8 cellular contexts compared by ENCODE assay signal in the genomic region with DNA sequence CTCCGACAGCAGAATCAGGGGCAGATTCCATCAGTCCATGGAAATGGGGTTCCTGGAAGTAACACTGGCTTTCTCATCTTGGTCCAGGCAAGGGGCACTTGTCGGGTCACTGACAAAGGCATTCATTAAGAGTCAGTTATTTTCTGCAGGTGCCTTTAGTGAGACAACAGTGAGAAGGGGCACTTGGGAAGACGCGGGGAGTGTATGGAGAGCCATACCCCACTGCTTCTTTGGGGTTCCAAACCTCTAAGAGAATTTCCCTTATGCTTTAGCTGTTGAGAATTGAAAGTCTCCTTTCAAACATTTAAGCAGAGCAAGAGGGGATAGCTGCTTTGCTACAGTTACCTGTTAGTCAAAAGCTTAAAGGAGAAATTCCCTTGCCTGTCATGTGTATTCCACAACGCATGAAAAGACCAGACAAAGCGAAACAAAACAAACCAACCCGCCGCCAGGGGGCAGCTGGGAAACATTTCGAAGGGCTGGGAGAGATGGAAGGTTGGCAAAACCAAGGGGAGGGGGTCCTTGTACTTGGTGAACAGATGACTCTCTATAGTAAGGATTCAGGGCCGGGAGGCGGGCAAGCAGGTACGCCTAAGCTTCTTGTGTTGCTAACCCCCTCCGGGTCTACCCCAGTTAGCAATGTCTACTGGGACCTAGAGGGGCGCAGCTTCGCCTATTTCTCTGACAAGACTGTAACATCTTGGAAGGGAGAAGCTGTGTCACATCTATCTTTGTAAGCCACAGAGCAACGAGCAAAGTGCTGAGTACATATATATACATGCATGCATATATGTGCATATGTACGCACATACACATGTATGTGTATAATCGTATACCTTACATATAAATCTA.
DNase-seq lines count a peak whose midpoint lies in the region; ATAC-seq and TF ChIP-seq lines count a peak whose summit lies in the region.

No MANE protein-coding gene starts in this region.

- H3K79me2 ChIP-seq in neural progenitor cell (ENCODE audit: low read depth), result no peaks in the 10 kb centered on the region

- intact Hi-C loops in activated CD4-positive, alpha-beta T cell treated with anti-CD3 and anti-CD28 coated beads for 36 hours (cut with DNase I, micrococcal nuclease), result loop anchor here in 1 of 2 experiments (2.0 kb wide), 1 partner anchor 174 kb away; no protein-coding TSS in a partner anchor
- intact Hi-C loops in prostate gland (cut with DNase I), result no loop called here

- no peak overlapping the region for H3K4me3 Mint-ChIP-seq in activated CD4-positive, alpha-beta T cell treated with anti-CD3 and anti-CD28 coated beads for 36 hours
- H3K4me3 Mint-ChIP-seq in endodermal cell (no peak overlapping the region), neural progenitor cell (no peak overlapping the region)

- H3K36me3 Mint-ChIP-seq in activated CD4-positive, alpha-beta T cell treated with anti-CD3 and anti-CD28 coated beads for 36 hours (ENCODE audit: low read depth), result no peaks in the 10 kb centered on the region
- no peaks in the 10 kb centered on the region for H3K36me3 Mint-ChIP-seq in endodermal cell (ENCODE audit: low read depth)
- H3K36me3 Mint-ChIP-seq in neural progenitor cell, result no peaks in the 10 kb centered on the region

- H3K27me3 Mint-ChIP-seq in activated CD4-positive, alpha-beta T cell treated with anti-CD3 and anti-CD28 coated beads for 36 hours, result no peaks in the 10 kb centered on the region
- peaks cover 2% of the 10 kb centered on the region for H3K27me3 Mint-ChIP-seq in endodermal cell (ENCODE audit: insufficient read depth)
- no peaks in the 10 kb centered on the region for H3K27me3 Mint-ChIP-seq in neural progenitor cell (ENCODE audit: insufficient read depth, low read depth)

- CTCF ChIA-PET in activated CD4-positive, alpha-beta T cell treated with anti-CD3 and anti-CD28 coated beads for 36 hours (lab: Charles Lee), result interaction anchor here (0.5 to 1.5 kb wide), 6 partner anchors 8 to 1560 kb away, joined by 3 to 5 read pairs (median 4); no protein-coding TSS in a partner anchor

- peak; percentile 59 for DNase-seq in activated CD4-positive, alpha-beta T cell treated with anti-CD3 and anti-CD28 coated beads for 36 hours
- DNase-seq in activated CD4-positive, alpha-beta T cell treated with anti-CD3 and anti-CD28 coated beads, Interleukin-2, amount 50 U/mL, for 1 hour, result no peak
- DNase-seq in NCI-H524 (lab: John Stamatoyannopoulos, UW) (peak; percentile 71 to 74), endodermal cell (peak; percentile 97), neural progenitor cell (ENCODE audit: low spot score) (peak; percentile 86), activated gamma-delta T cell treated with Interleukin-2 at 50 U/mL for 16 hours (no peak), prostate gland (ENCODE audit: low spot score) (no peak)

- H4K20me1 ChIP-seq in neural progenitor cell (ENCODE audit: low read depth), result no peaks in the 10 kb centered on the region

- H3K9me3 Mint-ChIP-seq in activated CD4-positive, alpha-beta T cell treated with anti-CD3 and anti-CD28 coated beads for 36 hours (ENCODE audit: low read depth), result peaks cover 3% of the 10 kb centered on the region
- H3K9me3 Mint-ChIP-seq in endodermal cell, result no peaks in the 10 kb centered on the region
- no peaks in the 10 kb centered on the region for H3K9me3 Mint-ChIP-seq in neural progenitor cell

- peak overlapping the region; percentile 83 for H2AFZ ChIP-seq in neural progenitor cell (replicated peaks)

- peak; percentile 88 for TF ChIP-seq CTCF in endodermal cell (conservative IDR thresholded peaks at IDR 0.05)
- peak; percentile 88 for TF ChIP-seq CTCF in neural progenitor cell (IDR thresholded peaks at IDR 0.05)
- peak in 2 of 4 experiments; percentile 18 to 36 for TF ChIP-seq CTCF in prostate gland (IDR thresholded peaks at IDR 0.05)

- H3K27me3 ChIP-seq in endodermal cell (ENCODE audit: control insufficient read depth, insufficient read depth, low read length, poor library complexity, severe bottlenecking) (no peaks in the 10 kb centered on the region), neural progenitor cell (no peaks in the 10 kb centered on the region), prostate gland (replicated peaks; ENCODE audit: insufficient read depth) (no peaks in the 10 kb centered on the region)

- 48 to 51% methylated on average over 8 to 16 of the region's 18 CpGs for WGBS in endodermal cell (ENCODE audit: insufficient coverage in 1 of 2, insufficient read length in 1 of 2), 2 experiments
- WGBS in prostate gland, result 68% methylated on average over 18 of the region's 18 CpGs

- H3K4me1 ChIP-seq in endodermal cell (ENCODE audit: control insufficient read depth, insufficient read depth, low read length), result peaks cover 9% of the 10 kb centered on the region
- H3K4me1 ChIP-seq in neural progenitor cell, result peaks cover 23% of the 10 kb centered on the region
- no peaks in the 10 kb centered on the region for H3K4me1 ChIP-seq in prostate gland (replicated peaks)

- no peak for TF ChIP-seq POLR2A in prostate gland (IDR thresholded peaks at IDR 0.05)

- H3K4me2 ChIP-seq in neural progenitor cell, result no peak overlapping the region

- H3F3A ChIP-seq in neural progenitor cell (ENCODE audit: low read depth), result peaks cover 3% of the 10 kb centered on the region

- POLR2A ChIA-PET in activated CD4-positive, alpha-beta T cell treated with anti-CD3 and anti-CD28 coated beads for 36 hours (lab: Charles Lee), result no interaction called here

- H3K9me3 ChIP-seq in endodermal cell (ENCODE audit: control insufficient read depth, low read length) (no peaks in the 10 kb centered on the region), neural progenitor cell (ENCODE audit: low read depth) (no peaks in the 10 kb centered on the region), prostate gland (no peaks in the 10 kb centered on the region)

- H3K9ac ChIP-seq in endodermal cell (ENCODE audit: extremely low read depth, low read length, poor library complexity, severe bottlenecking), result no peak overlapping the region
- H3K9ac ChIP-seq in neural progenitor cell, result no peak overlapping the region

- no peak overlapping the region for H3K27ac Mint-ChIP-seq in activated CD4-positive, alpha-beta T cell treated with anti-CD3 and anti-CD28 coated beads for 36 hours
- H3K27ac Mint-ChIP-seq in endodermal cell (peak overlapping the region; percentile 72), neural progenitor cell (no peak overlapping the region)

- H3K36me3 ChIP-seq in endodermal cell (ENCODE audit: control insufficient read depth, insufficient read depth, low read length) (no peaks in the 10 kb centered on the region), neural progenitor cell (no peaks in the 10 kb centered on the region), prostate gland (no peaks in the 10 kb centered on the region)

- no peaks in the 10 kb centered on the region for H3K4me1 Mint-ChIP-seq in activated CD4-positive, alpha-beta T cell treated with anti-CD3 and anti-CD28 coated beads for 36 hours
- peaks cover 18% of the 10 kb centered on the region for H3K4me1 Mint-ChIP-seq in endodermal cell
- H3K4me1 Mint-ChIP-seq in neural progenitor cell, result peaks cover 30% of the 10 kb centered on the region

- H3K4me3 ChIP-seq in endodermal cell (ENCODE audit: low read length), result no peak overlapping the region
- no peak overlapping the region for H3K4me3 ChIP-seq in neural progenitor cell
- no peak overlapping the region for H3K4me3 ChIP-seq in prostate gland

- no peak for ATAC-seq in activated CD4-positive, alpha-beta T cell treated with anti-CD3 and anti-CD28 coated beads for 36 hours
- ATAC-seq in HG03097 (IDR thresholded peaks at IDR 0.05; ENCODE audit: low FRiP score, unreplicated experiment), result no peak

- H3K27ac ChIP-seq in endodermal cell (ENCODE audit: low read depth, low read length) (no peak overlapping the region), neural progenitor cell (no peak overlapping the region), prostate gland (no peak overlapping the region)

Comparison
In these comparisons a context has a peak if more than half of its experiments do, and no peak if none do; other contexts are left out.
1. DNase-seq: peak in activated CD4-positive, alpha-beta T cell treated with anti-CD3 and anti-CD28 coated beads for 36 hours (single experiment), NCI-H524 (2 of 2), endodermal cell (single experiment) and neural progenitor cell (single experiment); none in activated CD4-positive, alpha-beta T cell treated with anti-CD3 and anti-CD28 coated beads, Interleukin-2, amount 50 U/mL, for 1 hour (single experiment), activated gamma-delta T cell treated with Interleukin-2 at 50 U/mL for 16 hours (single experiment) and prostate gland (single experiment).